Comparison of ENCODE assay signal across 9 cellular contexts in genomic region chr3:100072328-100073048, GRCh38. TPM values are rescaled to one million over a fixed set of nuclear protein-coding genes. Genes with fewer than 3 reads are reported as not detected.
DNase-seq lines count a peak whose midpoint lies in the region; ATAC-seq and TF ChIP-seq lines count a peak whose summit lies in the region.
"Had no signal": no experiment of that assay in that cellular context is flagged by ENCODE, and none has a peak within 500 bp of the region (broad histone marks: within the 10 kb centered on the region; RNA-seq: fewer than 3 reads in every experiment).

No MANE protein-coding gene starts in this region.

- intact Hi-C loops in esophagus squamous epithelium (cut with DNase I): loop anchor here (10.0 kb wide), 1 partner anchor 182 kb away; no protein-coding TSS in a partner anchor

- no peaks in the 10 kb centered on the region; the same call in 1 of the 2 replicates for H3K27me3 Mint-ChIP-seq in HFFc6 (ENCODE audit: insufficient read depth)

- DNase-seq in GM12865 (ENCODE audit: low read depth) (peak; percentile 32), HFFc6 (no peak), SIG-M5 (lab: John Stamatoyannopoulos, UW) (peak; percentile 94), esophagus squamous epithelium (lab: John Stamatoyannopoulos, UW) (no peak), globus pallidus (ENCODE audit: low spot score) (no peak), midbrain (lab: John Stamatoyannopoulos, UW) (no peak)
- DNase-seq: left colon had no signal

- H3K9me3 ChIP-seq in mesodermal cell (ENCODE audit: control insufficient read depth, low read length) (no peaks in the 10 kb centered on the region), esophagus squamous epithelium (no peaks in the 10 kb centered on the region)

- no peaks in the 10 kb centered on the region for H3K27me3 ChIP-seq in esophagus squamous epithelium

- 100% methylated on average over 2 of the region's 3 CpGs; no CpG with 5 or more reads in 1 of the 2 experiments for WGBS in mesodermal cell (ENCODE audit: insufficient coverage in 2 of 2), 2 experiments
- 72 to 82% methylated on average over 2 to 3 of the region's 3 CpGs for WGBS in esophagus squamous epithelium, 2 donors

- peak overlapping the region; percentile 98 for H3K27ac Mint-ChIP-seq in HFFc6

- ATAC-seq in HG03097 (IDR thresholded peaks at IDR 0.05; ENCODE audit: low FRiP score, unreplicated experiment): no peak
- ATAC-seq: left colon had no signal

- H3K4me3 ChIP-seq in GM12865 (ENCODE audit: low read depth, low read length) (no peak overlapping the region), mesodermal cell (ENCODE audit: extremely low read depth, insufficient read depth, low read length, poor library complexity, severe bottlenecking) (no peak overlapping the region), esophagus squamous epithelium (no peak overlapping the region)

- peaks cover 10% of the 10 kb centered on the region for H3K36me3 Mint-ChIP-seq in HFFc6 (ENCODE audit: low read depth)

- peaks cover 83% of the 10 kb centered on the region for H3K4me1 Mint-ChIP-seq in HFFc6 (ENCODE audit: low read depth)

- no peak for TF ChIP-seq POLR2A in esophagus squamous epithelium (IDR thresholded peaks at IDR 0.05)

- peak overlapping the region; percentile 15 for H3K4me3 Mint-ChIP-seq in HFFc6

- H3K27ac ChIP-seq in mesodermal cell (ENCODE audit: low read depth, low read length, severe bottlenecking) (peak overlapping the region; percentile 97), esophagus squamous epithelium (peak overlapping the region in 2 of 4 donors; percentile 33 to 70)

- no peaks in the 10 kb centered on the region for H3K9me3 Mint-ChIP-seq in HFFc6

- TF ChIP-seq CTCF in GM12865 (IDR thresholded peaks at IDR 0.05; ENCODE audit: insufficient read depth, low read depth, low read length, missing control alignments): no peak
- no peak for TF ChIP-seq CTCF in HFFc6 (IDR thresholded peaks at IDR 0.05)
- no peak for TF ChIP-seq CTCF in esophagus squamous epithelium (IDR thresholded peaks at IDR 0.05)

- H3K36me3 ChIP-seq in mesodermal cell (ENCODE audit: control insufficient read depth, insufficient read depth, low read length) (no peaks in the 10 kb centered on the region), esophagus squamous epithelium (no peaks in the 10 kb centered on the region)

- H3K4me1 ChIP-seq in mesodermal cell (ENCODE audit: control insufficient read depth, insufficient read depth, low read length, poor library complexity, severe bottlenecking) (peaks cover 42% of the 10 kb centered on the region), esophagus squamous epithelium (peaks cover 7 to 55% (median 19%) of the 10 kb centered on the region in 3 donors)

RNA-seq across cellular contexts. Expression of gene FILIP1L, which starts 41.8 kb away (rescaled TPM):
- 10 to 100 TPM; 37.8 to 54.7 (median 48.2) TPM for total RNA-seq in HFFc6 (2021; fragmentation: NEBNext Ultra II Directional; extraction: Animal tissue kit (Norgen Biotek cat#: 25700))
- 33.5 TPM for polyA plus RNA-seq in mesodermal cell (2013, experiment 1 of 2)
- 33.0 TPM for polyA plus RNA-seq in mesodermal cell (2013, experiment 2 of 2)
- 10 to 100 TPM in 2 of 4 donors, 1 to 10 TPM in 2; 2.5 to 23.5 (median 10.7) TPM for total RNA-seq in esophagus squamous epithelium

Comparison
In these comparisons a context has a peak if more than half of its experiments do, and no peak if none do; other contexts are left out.
1. DNase-seq: peak in GM12865 (single experiment) and SIG-M5 (single experiment); none in HFFc6 (single experiment), esophagus squamous epithelium (single experiment), globus pallidus (single experiment) and midbrain (single experiment).